In genomic region chr2:42046819-42047487, GRCh38 we compare ENCODE assay signal across 8 cellular contexts. TPM values are rescaled to one million over a fixed set of nuclear protein-coding genes. Genes with fewer than 3 reads are reported as not detected.
DNase-seq lines count a peak whose midpoint lies in the region; ATAC-seq and TF ChIP-seq lines count a peak whose summit lies in the region.

No MANE protein-coding gene starts in this region.

- intact Hi-C loops in spleen (cut with DNase I; ENCODE audit: low total_unique reads), result no loop called here

- ATAC-seq in HG03159 (IDR thresholded peaks at IDR 0.05; ENCODE audit: unreplicated experiment), result peak; percentile 1
- no peak for ATAC-seq in HG03045 (IDR thresholded peaks at IDR 0.05; ENCODE audit: unreplicated experiment)

- H3K9me3 ChIP-seq in CD8-positive, alpha-beta memory T cell (ENCODE audit: low read length), result no peaks in the 10 kb centered on the region
- no peaks in the 10 kb centered on the region for H3K9me3 ChIP-seq in iPS-18a (ENCODE audit: control insufficient read depth, low read depth, low read length)
- H3K9me3 ChIP-seq in spleen, result no peaks in the 10 kb centered on the region

- peaks cover 5% of the 10 kb centered on the region for H3K4me1 ChIP-seq in CD8-positive, alpha-beta memory T cell (ENCODE audit: insufficient read depth, low read length)
- H3K4me1 ChIP-seq in iPS-18a (ENCODE audit: control insufficient read depth, low read depth, low read length) (peaks cover 50% of the 10 kb centered on the region), spleen (peaks cover 6 to 17% (median 9%) of the 10 kb centered on the region in 6 donors)

- H3K27me3 ChIP-seq in CD8-positive, alpha-beta memory T cell (ENCODE audit: insufficient read depth, low read length, poor library complexity, severe bottlenecking), result peaks cover 5% of the 10 kb centered on the region
- H3K27me3 ChIP-seq in iPS-18a (ENCODE audit: control insufficient read depth, insufficient read depth, low read length) (peaks cover 13% of the 10 kb centered on the region), spleen (replicated peaks in 1 of 7) (peaks cover 0 to 69% (median 17%) of the 10 kb centered on the region in 7 donors)

- peak overlapping the region in 2 of 8 donors; percentile 72 to 84 for H3K27ac Mint-ChIP-seq in CD8-positive, alpha-beta memory T cell
- H3K27ac Mint-ChIP-seq in activated naive CD4-positive, alpha-beta T cell treated with anti-CD3 and anti-CD28 coated beads, Interleukin-2, amount 50 U/mL, for 24 hours, result no peak overlapping the region

- H3K27ac ChIP-seq in CD8-positive, alpha-beta memory T cell (ENCODE audit: low read depth, low read length), result no peak overlapping the region
- H3K27ac ChIP-seq in iPS-18a (ENCODE audit: low read length) (peak overlapping the region; percentile 95), spleen (peak overlapping the region in 7 of 8 donors; percentile 77 to 84 (median 80))

- peak overlapping the region; percentile 90 for H3K9ac ChIP-seq in iPS-18a (ENCODE audit: low read length)

- H3K4me1 Mint-ChIP-seq in CD8-positive, alpha-beta memory T cell, result peaks cover 4 to 11% (median 5%) of the 10 kb centered on the region in 3 donors
- peaks cover 4% of the 10 kb centered on the region for H3K4me1 Mint-ChIP-seq in activated naive CD4-positive, alpha-beta T cell treated with anti-CD3 and anti-CD28 coated beads, Interleukin-2, amount 50 U/mL, for 24 hours

- CTCF ChIA-PET in CD8-positive, alpha-beta memory T cell (lab: Charles Lee), result no interaction called here

- no peak for DNase-seq in CD8-positive, alpha-beta memory T cell
- DNase-seq in spleen, result no peak
- DNase-seq in NCI-H2196 (lab: John Stamatoyannopoulos, UW; ENCODE audit: unreplicated experiment), result no peak
- no peak for DNase-seq in stimulated activated CD4-positive, alpha-beta T cell treated with anti-CD3 and anti-CD28 coated beads, Interleukin-4, amount 100 ng/mL, for 24 hours

- TF ChIP-seq POLR2A in spleen (IDR thresholded peaks at IDR 0.05), result no peak

- no peaks in the 10 kb centered on the region for H3K36me3 ChIP-seq in CD8-positive, alpha-beta memory T cell (ENCODE audit: insufficient read depth, low read length)
- no peaks in the 10 kb centered on the region for H3K36me3 ChIP-seq in iPS-18a (ENCODE audit: control insufficient read depth, low read depth, low read length)
- no peaks in the 10 kb centered on the region for H3K36me3 ChIP-seq in spleen

- H3K4me3 ChIP-seq in CD8-positive, alpha-beta memory T cell (ENCODE audit: low read length), result peak overlapping the region; percentile 39
- H3K4me3 ChIP-seq in iPS-18a (ENCODE audit: low read length) (peak overlapping the region; percentile 87), spleen (peak overlapping the region; percentile 30 to 81 (median 51))

- POLR2A ChIA-PET in CD8-positive, alpha-beta memory T cell (lab: Charles Lee), result interaction anchor here (0.5 kb wide), 1 partner anchor 117 kb away, joined by 3 read pairs; no protein-coding TSS in a partner anchor

- WGBS in spleen, 5 donors, result 7 to 27% (median 11%) methylated on average over 8 to 39 of the region's 39 CpGs

- peak overlapping the region; percentile 68 to 88 (median 80) for H3K4me3 Mint-ChIP-seq in CD8-positive, alpha-beta memory T cell
- peak overlapping the region; percentile 77 for H3K4me3 Mint-ChIP-seq in activated naive CD4-positive, alpha-beta T cell treated with anti-CD3 and anti-CD28 coated beads, Interleukin-2, amount 50 U/mL, for 24 hours

- peaks cover 32 to 56% of the 10 kb centered on the region in 2 donors for H3K27me3 Mint-ChIP-seq in CD8-positive, alpha-beta memory T cell
- peaks cover 42% of the 10 kb centered on the region for H3K27me3 Mint-ChIP-seq in activated naive CD4-positive, alpha-beta T cell treated with anti-CD3 and anti-CD28 coated beads, Interleukin-2, amount 50 U/mL, for 24 hours

- H3K9me3 Mint-ChIP-seq in CD8-positive, alpha-beta memory T cell, result no peaks in the 10 kb centered on the region
- no peaks in the 10 kb centered on the region for H3K9me3 Mint-ChIP-seq in activated naive CD4-positive, alpha-beta T cell treated with anti-CD3 and anti-CD28 coated beads, Interleukin-2, amount 50 U/mL, for 24 hours

- no peaks in the 10 kb centered on the region for H3K36me3 Mint-ChIP-seq in CD8-positive, alpha-beta memory T cell
- no peaks in the 10 kb centered on the region for H3K36me3 Mint-ChIP-seq in activated naive CD4-positive, alpha-beta T cell treated with anti-CD3 and anti-CD28 coated beads, Interleukin-2, amount 50 U/mL, for 24 hours

- TF ChIP-seq CTCF in spleen (IDR thresholded peaks at IDR 0.05 in 8 of 11, conservative IDR thresholded peaks at IDR 0.05 in 3 of 11), result no peak

RNA-seq across cellular contexts. Expression of gene PKDCC, which starts 0.9 kb away (rescaled TPM):
- under 1 TPM in 1 of 2 experiments, not detected in 1; 0.28 TPM for total RNA-seq in CD8-positive, alpha-beta memory T cell
- 0.78 TPM for polyA plus RNA-seq in CD8-positive, alpha-beta memory T cell
- total RNA-seq in spleen, result 10 to 100 TPM; 41.0 to 81.9 (median 51.7) TPM
- polyA plus RNA-seq in spleen, result 10 to 100 TPM; 19.8 to 44.0 (median 31.8) TPM

Comparison
In these comparisons a context has a peak if more than half of its experiments do, and no peak if none do; other contexts are left out.
1. RNA of gene PKDCC, which starts 0.9 kb away (total RNA-seq): 41.0 to 81.9 TPM in spleen; 0.28 TPM in CD8-positive, alpha-beta memory T cell; every median in the first group is over 10 times any median in the second.
2. Peak in every context shown above with its lines, with median percentiles within 50 percentile points of each other: H3K4me3 ChIP-seq.